8 cellular contexts compared by ENCODE assay signal in the genomic region with DNA sequence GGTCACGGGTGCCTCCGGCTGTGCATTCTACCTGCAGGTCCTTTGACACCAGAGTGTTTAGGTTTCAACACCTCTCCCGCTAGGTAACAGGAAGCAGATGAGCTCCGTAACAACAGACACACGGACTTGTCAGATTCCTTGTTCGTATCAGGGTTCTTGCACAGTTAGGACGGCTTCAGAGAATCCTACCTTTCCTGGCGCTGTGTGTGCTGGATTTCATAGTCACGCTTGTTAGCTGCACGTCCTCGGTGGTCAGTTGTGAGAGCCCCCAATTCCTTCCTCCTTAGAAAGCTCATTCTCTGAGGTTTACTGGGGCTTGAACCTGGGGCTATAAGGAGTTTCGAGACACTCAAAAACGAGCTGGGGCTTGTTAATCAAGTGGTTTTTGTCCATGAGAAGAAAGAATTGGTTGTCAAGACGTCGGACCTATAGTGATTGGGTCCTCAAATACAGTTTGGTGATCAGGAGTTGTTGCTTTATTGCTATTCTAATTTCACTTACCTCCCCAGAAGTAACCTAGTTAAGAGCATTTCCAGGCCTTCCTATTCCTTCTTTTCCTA. TPM values are rescaled to one million over a fixed set of nuclear protein-coding genes. Genes with fewer than 3 reads are reported as not detected.
DNase-seq lines count a peak whose midpoint lies in the region; ATAC-seq and TF ChIP-seq lines count a peak whose summit lies in the region.

No MANE protein-coding gene starts in this region.

- H3K9me3 ChIP-seq in cardiac muscle cell (ENCODE audit: low read depth) (no peaks in the 10 kb centered on the region), SJCRH30 (replicated peaks) (no peaks in the 10 kb centered on the region), psoas muscle (no peaks in the 10 kb centered on the region)

- H3K27me3 ChIP-seq in cardiac muscle cell: no peaks in the 10 kb centered on the region
- no peaks in the 10 kb centered on the region for H3K27me3 ChIP-seq in SJCRH30
- no peaks in the 10 kb centered on the region for H3K27me3 ChIP-seq in psoas muscle (ENCODE audit: insufficient read depth in 3 of 3, low read length in 2 of 3)

- H3K27ac ChIP-seq in cardiac muscle cell (peak overlapping the region; percentile 83), SJCRH30 (peak overlapping the region; percentile 81), psoas muscle (peak overlapping the region; percentile 92)

- TF ChIP-seq CTCF in cardiac muscle cell (IDR thresholded peaks at IDR 0.05; ENCODE audit: low read depth, low read length) (no peak), fibroblast of mammary gland (conservative IDR thresholded peaks at IDR 0.05; ENCODE audit: control insufficient read depth, insufficient read depth, low read depth, low read length) (no peak), psoas muscle (IDR thresholded peaks at IDR 0.05) (no peak)

- H3K4me3 ChIP-seq in cardiac muscle cell (peak overlapping the region; percentile 42), SJCRH30 (peak overlapping the region; percentile 70), fibroblast of mammary gland (ENCODE audit: control insufficient read depth, low read depth, low read length) (peak overlapping the region; percentile 90), psoas muscle (peak overlapping the region; percentile 83)

- peaks cover 34% of the 10 kb centered on the region for H3K4me1 ChIP-seq in cardiac muscle cell (ENCODE audit: low read depth)
- peaks cover 9% of the 10 kb centered on the region for H3K4me1 ChIP-seq in SJCRH30
- peaks cover 25% of the 10 kb centered on the region for H3K4me1 ChIP-seq in psoas muscle

- ATAC-seq in Right ventricle myocardium inferior: no peak
- ATAC-seq in psoas muscle: no peak
- ATAC-seq in GM21717 (IDR thresholded peaks at IDR 0.05; ENCODE audit: unreplicated experiment): no peak

- no peak for DNase-seq in cardiac muscle cell (ENCODE audit: low read depth in 1 of 2, low spot score in 1 of 2)
- DNase-seq in Right ventricle myocardium inferior (ENCODE audit: missing footprints): no peak
- DNase-seq in SJCRH30: peak in 1 of 2 experiments; percentile 49
- no peak for DNase-seq in fibroblast of mammary gland (ENCODE audit: low read depth)
- DNase-seq in psoas muscle: no peak
- DNase-seq in GM03348 (ENCODE audit: low spot score): no peak
- no peak for DNase-seq in hippocampal formation (lab: John Stamatoyannopoulos, UW)

- intact Hi-C loops in Right ventricle myocardium inferior (cut with DNase I) (loop anchor here (2.0 to 5.0 kb wide), 2 partner anchors 29 to 42 kb away; a partner anchor contains a TSS), psoas muscle (cut with DNase I) (loop anchor here in 1 of 2 donors (2.0 kb wide), 1 partner anchor 29 kb away; a partner anchor contains a TSS)

- H3K36me3 ChIP-seq in cardiac muscle cell (no peaks in the 10 kb centered on the region), SJCRH30 (no peaks in the 10 kb centered on the region), psoas muscle (ENCODE audit: insufficient read depth in 1 of 2, low read depth in 1 of 2) (peaks cover 0 to 36% of the 10 kb centered on the region in 2 donors)

- 8 to 13% (median 10%) methylated on average over 15 of the region's 15 CpGs for WGBS in psoas muscle, 3 donors

RNA-seq across cellular contexts. Expression of a gene that starts 0.7 kb away (rescaled TPM):
- total RNA-seq in cardiac muscle cell: 45.1 and 79.4 TPM in 2 replicates
- 40.5 and 65.2 TPM in 2 replicates for polyA plus RNA-seq in cardiac muscle cell
- total RNA-seq in Right ventricle myocardium inferior: 10.3 TPM
- total RNA-seq in SJCRH30 (2014; rRNA removed; shearing (Covaris generic)): 10.7 and 11.1 TPM in 2 replicates
- 1 to 10 TPM; 5.1 to 9.3 (median 6.9) TPM for total RNA-seq in psoas muscle
- 10 to 100 TPM in 1 of 3 donors, 1 to 10 TPM in 2; 3.8 to 11.5 (median 4.3) TPM for polyA plus RNA-seq in psoas muscle

RNA-seq across cellular contexts. Expression of a gene that starts 29.2 kb away (rescaled TPM):
- total RNA-seq in cardiac muscle cell (62.6 and 113 TPM in 2 replicates), Right ventricle myocardium inferior (177 TPM), psoas muscle (100 to 1,000 TPM; 210 to 430 (median 348) TPM)
- polyA plus RNA-seq in cardiac muscle cell (79.8 and 116 TPM in 2 replicates), psoas muscle (100 to 1,000 TPM in 2 of 3 donors, 10 to 100 TPM in 1; 90.4 to 303 (median 167) TPM)
- 26.7 and 29.0 TPM in 2 replicates for total RNA-seq in SJCRH30 (2014; rRNA removed; shearing (Covaris generic))

RNA-seq across cellular contexts. Expression of a gene that starts 33.2 kb away (rescaled TPM):
- 87.7 and 94.0 TPM in 2 replicates for total RNA-seq in cardiac muscle cell
- 67.1 and 67.5 TPM in 2 replicates for polyA plus RNA-seq in cardiac muscle cell
- total RNA-seq in Right ventricle myocardium inferior: 21.2 TPM
- 26.2 and 29.6 TPM in 2 replicates for total RNA-seq in SJCRH30 (2014; rRNA removed; shearing (Covaris generic))
- total RNA-seq in psoas muscle: 10 to 100 TPM in 3 of 4 donors, 1 to 10 TPM in 1; 7.1 to 17.8 (median 15.3) TPM
- polyA plus RNA-seq in psoas muscle: 10 to 100 TPM; 13.1 to 19.0 (median 18.5) TPM

RNA-seq across cellular contexts. Expression of a gene that starts 38.8 kb away (rescaled TPM):
- total RNA-seq in cardiac muscle cell (136 and 143 TPM in 2 replicates), Right ventricle myocardium inferior (45.8 TPM), psoas muscle (100 to 1,000 TPM in 1 of 4 donors, 10 to 100 TPM in 3; 80.2 to 138 (median 86.5) TPM)
- polyA plus RNA-seq in cardiac muscle cell (107 and 126 TPM in 2 replicates), psoas muscle (10 to 100 TPM; 58.7 to 84.3 (median 60.8) TPM)
- total RNA-seq in SJCRH30 (2014; rRNA removed; shearing (Covaris generic)): 51.1 and 51.5 TPM in 2 replicates

RNA-seq across cellular contexts. Expression of a gene that starts 42.4 kb away (rescaled TPM):
- total RNA-seq in cardiac muscle cell (21.4 and 31.6 TPM in 2 replicates), Right ventricle myocardium inferior (22.3 TPM), psoas muscle (10 to 100 TPM in 1 of 4 donors, 1 to 10 TPM in 3; 3.9 to 12.6 (median 5.2) TPM)
- polyA plus RNA-seq in cardiac muscle cell (16.2 and 30.6 TPM in 2 replicates), psoas muscle (1 to 10 TPM; 6.2 to 9.3 (median 7.6) TPM)
- 4.1 and 6.2 TPM in 2 replicates for total RNA-seq in SJCRH30 (2014; rRNA removed; shearing (Covaris generic))
